17 cellular contexts compared by ENCODE assay signal in genomic region chr1:93965888-93966287, GRCh38. TPM values are rescaled to one million over a fixed set of nuclear protein-coding genes. Genes with fewer than 3 reads are reported as not detected.
DNase-seq lines count a peak whose midpoint lies in the region; ATAC-seq, FAIRE-seq and TF ChIP-seq lines count a peak whose summit lies in the region.
"Had no signal": no experiment of that assay in that cellular context is flagged by ENCODE, and none has a peak within 500 bp of the region (broad histone marks: within the 10 kb centered on the region; RNA-seq: fewer than 3 reads in every experiment).

No MANE protein-coding gene starts in this region.

- TF ChIP-seq CTCF in K562 (IDR thresholded peaks at IDR 0.05 in 2 of 3, conservative IDR thresholded peaks at IDR 0.05 in 1 of 3; ENCODE audit: insufficient read depth in 2 of 3, low read depth in 1 of 3, low read length in 3 of 3) = no peak
- no peak for TF ChIP-seq CTCF in foreskin keratinocyte (conservative IDR thresholded peaks at IDR 0.05)
- TF ChIP-seq CTCF in progenitor cell of endocrine pancreas (IDR thresholded peaks at IDR 0.05; ENCODE audit: unreplicated experiment) = no peak

- DNase-seq in NCI-H2029 (lab: John Stamatoyannopoulos, UW) (peak; percentile 42), NCI-H2029 treated with DMSO at 0.1 percent for 48 hours (lab: John Stamatoyannopoulos, UW) (no peak), K562 (ENCODE audit: extremely low read depth in 1 of 4, low spot score in 3 of 4) (no peak), foreskin keratinocyte (no peak), progenitor cell of endocrine pancreas (ENCODE audit: low spot score, unreplicated experiment) (no peak)
- no peak for DNase-seq in stimulated activated naive CD8-positive, alpha-beta T cell treated with anti-CD3 and anti-CD28 coated beads, Interleukin-15, Interleukin-2, amounts not matched to agents 100 U/mL and 50 U/mL, for 24 hours
- DNase-seq: BE2C; CD4-positive, alpha-beta T cell; DMS79; IMR-90; Kasumi-1; NCI-H1436; NCI-H510A treated with DMSO at 0.1 percent for 48 hours had no signal

- H3K27me3 Mint-ChIP-seq in progenitor cell of endocrine pancreas = peaks cover 5% of the 10 kb centered on the region

- H3K27ac ChIP-seq in K562 (ENCODE audit: extremely low read depth, low read depth, low read length) (no peak overlapping the region), foreskin keratinocyte (no peak overlapping the region)
- H3K27ac ChIP-seq: 22Rv1 had no signal

- no peak for TF ChIP-seq EP300 in K562 (IDR thresholded peaks at IDR 0.05; ENCODE audit: low read length)

- H3K9me3 Mint-ChIP-seq in progenitor cell of endocrine pancreas (ENCODE audit: low read depth) = no peaks in the 10 kb centered on the region
- H3K9me3 Mint-ChIP-seq: CD4-positive, alpha-beta T cell had no signal

- H3K9me3 ChIP-seq in K562 (replicated peaks; ENCODE audit: control insufficient read depth, insufficient read depth, low read depth, low read length) = no peaks in the 10 kb centered on the region
- H3K9me3 ChIP-seq: BE2C, HAP-1 had no signal

- TF ChIP-seq RAD21 in K562 (CRISPR knock-in tag; conservative IDR thresholded peaks at IDR 0.05 in 1 of 2, IDR thresholded peaks at IDR 0.05 in 1 of 2) = no peak

- WGBS in K562 (ENCODE audit: insufficient coverage, low coverage, missing lambda C conversion rate) = 0% methylated on average over 2 of the region's 2 CpGs

- intact Hi-C loops in K562 (cut with micrococcal nuclease) = no loop called here

- H3K27me3 ChIP-seq in K562 (ENCODE audit: control insufficient read depth in 2 of 2, insufficient read depth in 2 of 2, low read length in 2 of 2) (peaks cover 0 to 4% of the 10 kb centered on the region in 2 experiments; a peak in 2 of 5 replicates), foreskin keratinocyte (no peaks in the 10 kb centered on the region)
- H3K27me3 ChIP-seq: BE2C had no signal

- H3K9me1 ChIP-seq in K562 (ENCODE audit: control insufficient read depth, insufficient read depth, low read length) = no peaks in the 10 kb centered on the region

- no peak for ATAC-seq in K562
- ATAC-seq in foreskin keratinocyte = peak; percentile 57
- ATAC-seq in stimulated activated naive CD8-positive, alpha-beta T cell treated with anti-CD3 and anti-CD28 coated beads, Interleukin-15, Interleukin-2, amounts not matched to agents 100 U/mL and 50 U/mL, for 24 hours = no peak
- no peak for ATAC-seq in GM18511 (IDR thresholded peaks at IDR 0.05; ENCODE audit: unreplicated experiment)
- ATAC-seq in GM21717 (IDR thresholded peaks at IDR 0.05; ENCODE audit: unreplicated experiment) = no peak

- no TSS peak for BruUV-seq in K562 (replicated peaks; lab: Mats Ljungman, UMichigan)

- H3K4me1 Mint-ChIP-seq in progenitor cell of endocrine pancreas (ENCODE audit: low read depth) = peaks cover 4% of the 10 kb centered on the region

- no peak overlapping the region for H3K9ac ChIP-seq in K562 (ENCODE audit: insufficient read depth in 1 of 2, low read depth in 2 of 2, low read length in 2 of 2)

- POLR2A ChIA-PET in K562 (lab: Yijun Ruan, JAX) = no interaction called here

- in situ Hi-C loops in K562 (cut with MboI) = no loop called here

- no peaks in the 10 kb centered on the region for H3K4me1 ChIP-seq in K562 (replicated peaks in 1 of 2; ENCODE audit: control insufficient read depth in 2 of 2, insufficient read depth in 2 of 2, low read length in 2 of 2)
- H3K4me1 ChIP-seq in foreskin keratinocyte = peaks cover 27% of the 10 kb centered on the region
- H3K4me1 ChIP-seq: BE2C, HAP-1 had no signal

- H2AFZ ChIP-seq in K562 (ENCODE audit: low read depth, low read length) = no peak overlapping the region

- H3K4me3 ChIP-seq in K562 = no peak overlapping the region
- H3K4me3 ChIP-seq: HAP-1 had no signal

- no peak overlapping the region for H3K4me3 Mint-ChIP-seq in progenitor cell of endocrine pancreas (ENCODE audit: low read depth)
- H3K4me3 Mint-ChIP-seq: CD4-positive, alpha-beta T cell had no signal

- peak overlapping the region; percentile 77 for H3K27ac Mint-ChIP-seq in progenitor cell of endocrine pancreas
- H3K27ac Mint-ChIP-seq: CD4-positive, alpha-beta T cell had no signal

- CTCF ChIA-PET in K562 (lab: Yijun Ruan, JAX; ENCODE audit: low intra/inter-chr PET ratio) = no interaction called here

- H3K79me2 ChIP-seq in K562 (ENCODE audit: control insufficient read depth, insufficient read depth, low read length) = no peaks in the 10 kb centered on the region

- no peaks in the 10 kb centered on the region for H3K36me3 ChIP-seq in K562 (ENCODE audit: control insufficient read depth, insufficient read depth, low read length)
- H3K36me3 ChIP-seq: BE2C, HAP-1 had no signal

- FAIRE-seq in K562 (lab: Jason Lieb, UNC) = no peak

- H3K36me3 Mint-ChIP-seq in progenitor cell of endocrine pancreas (ENCODE audit: insufficient read depth) = no peaks in the 10 kb centered on the region

- H3K4me2 ChIP-seq in K562 (ENCODE audit: insufficient read depth, low read length) = no peak overlapping the region

- TF ChIP-seq POLR2A in K562 (conservative IDR thresholded peaks at IDR 0.05) = no peak

- H4K20me1 ChIP-seq in K562 (replicated peaks; ENCODE audit: control insufficient read depth, insufficient read depth, low read length) = no peaks in the 10 kb centered on the region

TF ChIP-seq in K562, 482 proteins besides CTCF, POLR2A, EP300 and RAD21:
- TF ChIP-seq HNRNPH1 (optimal IDR thresholded peaks at IDR 0.05; ENCODE audit: low read depth, low read length) (no peak), ATF3 (IDR thresholded peaks at IDR 0.05) (0 out of 2 replicates have a peak, but pooled peaks have one; percentile 20), ATF3 (CRISPR knock-in tag; conservative IDR thresholded peaks at IDR 0.05) (no peak)

RNA-seq across cellular contexts. Expression of gene GCLM, which starts 56.7 kb away (rescaled TPM):
- total RNA-seq in K562 (2011; cell fraction: chromatin; rRNA removed; ENCODE audit: low replicate concordance) = 21.3 and 58.7 TPM in 2 replicates
- total RNA-seq in K562 (2011; cell fraction: nucleolus; rRNA removed) = 21.2 and 23.3 TPM in 2 replicates
- total RNA-seq in K562 (2011; cell fraction: nucleoplasm; rRNA removed) = 34.2 and 65.9 TPM in 2 replicates
- 13.8 and 17.5 TPM in 2 replicates for total RNA-seq in K562 (2014; rRNA removed)
- 38.9 and 43.3 TPM in 2 replicates for total RNA-seq in K562 (2014; rRNA removed; fragmentation: Illumina TruSeq; extraction: Trizol)
- 22.3 and 24.5 TPM in 2 replicates for total RNA-seq in K562 (2015; rRNA removed; fragmentation: Illumina TruSeq; extraction: Trizol)
- 39.5 and 41.0 TPM in 2 replicates for total RNA-seq in K562 (2021)
- polyA plus RNA-seq in K562 (2011; rRNA removed) = 55.5 and 71.6 TPM in 2 replicates
- 10.4 and 18.6 TPM in 2 replicates for polyA plus RNA-seq in K562 (2011; cell fraction: cytosol; rRNA removed)
- polyA plus RNA-seq in K562 (2011; cell fraction: nucleus; rRNA removed) = 11.0 and 14.3 TPM in 2 replicates
- 23.6 and 39.2 TPM in 2 replicates for polyA plus RNA-seq in K562 (2012)
- polyA plus RNA-seq in K562 (2014; fragmentation: Illumina TruSeq; extraction: Trizol) = 27.3 and 32.8 TPM in 2 replicates
- polyA plus RNA-seq in K562 (2014; fragmentation: Nextera tagmentation; extraction: Ambion mirVana) = 1 to 10 TPM; 9.3 to 9.6 TPM
- 16.2 and 18.2 TPM in 2 replicates for polyA plus RNA-seq in K562 (2014; rRNA removed)
- polyA minus RNA-seq in K562 (2011; rRNA and poly(A)+ RNA removed) = 60.9 and 71.0 TPM in 2 replicates
- polyA minus RNA-seq in K562 (2011; cell fraction: cytosol; rRNA and poly(A)+ RNA removed) = 25.4 and 28.6 TPM in 2 replicates
- 29.9 and 38.1 TPM in 2 replicates for polyA minus RNA-seq in K562 (2011; cell fraction: nucleus; rRNA and poly(A)+ RNA removed)
- total RNA-seq in foreskin keratinocyte = 19.6 and 20.3 TPM in 2 replicates
- polyA plus RNA-seq in foreskin keratinocyte = 11.3 and 12.6 TPM in 2 replicates
- total RNA-seq in progenitor cell of endocrine pancreas = 16.2 and 20.1 TPM in 2 replicates
